In the genomic region with DNA sequence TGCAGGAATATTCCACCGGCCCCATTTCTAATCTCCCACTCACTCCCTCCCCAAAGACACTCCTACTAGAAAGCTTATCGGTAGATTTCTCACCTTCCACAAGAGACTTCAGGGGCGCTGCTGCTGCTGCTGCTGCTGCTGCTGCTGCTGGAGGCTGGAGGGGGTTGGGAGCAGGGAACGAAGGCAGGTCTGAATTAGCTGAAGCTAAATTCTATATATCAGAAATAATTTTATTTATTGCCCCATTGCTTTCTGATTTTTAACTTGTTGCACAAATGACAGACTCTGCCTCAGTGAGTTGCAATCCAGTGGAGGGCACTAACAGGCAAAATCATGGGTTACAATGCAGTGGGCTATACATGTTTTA, we compare ENCODE assay signal across 8 cellular contexts. TPM values are rescaled to one million over a fixed set of nuclear protein-coding genes. Genes with fewer than 3 reads are reported as not detected.
DNase-seq lines count a peak whose midpoint lies in the region; ATAC-seq and TF ChIP-seq lines count a peak whose summit lies in the region.

No MANE protein-coding gene starts in this region.

- POLR2A ChIA-PET in activated B cell treated with CpG ODN at 0.5 μM for 24 hours (lab: Charles Lee): no interaction called here

- peaks cover 20% of the 10 kb centered on the region for H3K4me1 Mint-ChIP-seq in CD14-positive monocyte
- H3K4me1 Mint-ChIP-seq in activated B cell treated with CpG ODN at 0.5 μM for 24 hours: peaks cover 30% of the 10 kb centered on the region

- H3K36me3 ChIP-seq in KOPT-K1 (ENCODE audit: insufficient read depth, low read length): no peaks in the 10 kb centered on the region
- H3K36me3 ChIP-seq in osteoblast (ENCODE audit: insufficient read depth, low read length): no peaks in the 10 kb centered on the region

- peak overlapping the region; percentile 76 for H2AFZ ChIP-seq in osteoblast (ENCODE audit: low read length)

- ATAC-seq in GM19463 (IDR thresholded peaks at IDR 0.05; ENCODE audit: unreplicated experiment) (peak; percentile 15), activated B cell treated with CpG ODN at 0.5 μM for 24 hours (ENCODE audit: low read depth) (no peak), foreskin keratinocyte (peak; percentile 36), HG02763 (IDR thresholded peaks at IDR 0.05; ENCODE audit: unreplicated experiment) (no peak)

- H3K9me3 ChIP-seq in KOPT-K1 (ENCODE audit: insufficient read depth, low read length, poor library complexity, severe bottlenecking): no peaks in the 10 kb centered on the region
- no peaks in the 10 kb centered on the region for H3K9me3 ChIP-seq in osteoblast (ENCODE audit: low read depth, low read length)

- H3K27me3 ChIP-seq in foreskin keratinocyte: peaks cover 10% of the 10 kb centered on the region
- H3K27me3 ChIP-seq in osteoblast (ENCODE audit: insufficient read depth, low read length): peaks cover 13% of the 10 kb centered on the region

- peak overlapping the region; percentile 73 to 89 for H3K4me3 Mint-ChIP-seq in CD14-positive monocyte
- H3K4me3 Mint-ChIP-seq in activated B cell treated with CpG ODN at 0.5 μM for 24 hours: peak overlapping the region; percentile 79

- H3K9me3 Mint-ChIP-seq in CD14-positive monocyte (peaks cover 0 to 6% (median under 1%) of the 10 kb centered on the region in 7 donors), activated B cell treated with CpG ODN at 0.5 μM for 24 hours (no peaks in the 10 kb centered on the region)

- H3K27ac ChIP-seq in KOPT-K1 (ENCODE audit: low read depth, low read length, poor library complexity, severe bottlenecking) (peak overlapping the region; percentile 57), foreskin keratinocyte (no peak overlapping the region), osteoblast (ENCODE audit: low read depth, low read length) (no peak overlapping the region)

- TF ChIP-seq CTCF in CD14-positive monocyte (IDR thresholded peaks at IDR 0.05) (no peak), activated B cell treated with CpG ODN at 0.5 μM for 24 hours (IDR thresholded peaks at IDR 0.05) (no peak), foreskin keratinocyte (conservative IDR thresholded peaks at IDR 0.05) (peak; percentile 12), osteoblast (IDR thresholded peaks at IDR 0.05; ENCODE audit: extremely low read depth, low read depth, low read length) (no peak)

- CTCF ChIA-PET in activated B cell treated with CpG ODN at 0.5 μM for 24 hours (lab: Charles Lee): interaction anchor here (1.0 kb wide), 2 partner anchors 10 to 265 kb away, joined by 3 read pairs; no protein-coding TSS in a partner anchor

- H3K27ac Mint-ChIP-seq in CD14-positive monocyte (no peak overlapping the region), activated B cell treated with CpG ODN at 0.5 μM for 24 hours (no peak overlapping the region)

- no peaks in the 10 kb centered on the region for H3K79me2 ChIP-seq in osteoblast (ENCODE audit: insufficient read depth, low read length)

- peaks cover 10 to 30% (median 24%) of the 10 kb centered on the region in 3 donors for H3K27me3 Mint-ChIP-seq in CD14-positive monocyte (ENCODE audit: low read depth in 3 of 3)
- H3K27me3 Mint-ChIP-seq in activated B cell treated with CpG ODN at 0.5 μM for 24 hours: peaks cover 28% of the 10 kb centered on the region

- H4K20me1 ChIP-seq in osteoblast (ENCODE audit: insufficient read depth, low read length): no peaks in the 10 kb centered on the region

- intact Hi-C loops in CD14-positive monocyte (cut with micrococcal nuclease): no loop called here
- intact Hi-C loops in activated B cell treated with CpG ODN at 0.5 μM for 24 hours (cut with micrococcal nuclease): loop anchor here (1.0 to 10.0 kb wide), 5 partner anchors 25 to 338 kb away; a partner anchor contains a TSS

- H3K4me2 ChIP-seq in osteoblast (ENCODE audit: insufficient read depth, low read length): peak overlapping the region; percentile 79

- DNase-seq in CD14-positive monocyte (ENCODE audit: low spot score): no peak
- no peak for DNase-seq in activated B cell treated with CpG ODN at 0.5 μM for 24 hours
- DNase-seq in foreskin keratinocyte: no peak
- DNase-seq in osteoblast (ENCODE audit: insufficient read length, low spot score, missing footprints): no peak
- no peak for DNase-seq in globus pallidus (ENCODE audit: low spot score)

- H3K4me1 ChIP-seq in foreskin keratinocyte: peaks cover 6% of the 10 kb centered on the region
- peaks cover 10% of the 10 kb centered on the region for H3K4me1 ChIP-seq in osteoblast (ENCODE audit: insufficient read depth, low read length)

- peak overlapping the region; percentile 72 for H3K4me3 ChIP-seq in osteoblast (ENCODE audit: insufficient read depth, low read length)

- H3K36me3 Mint-ChIP-seq in CD14-positive monocyte: no peaks in the 10 kb centered on the region
- H3K36me3 Mint-ChIP-seq in activated B cell treated with CpG ODN at 0.5 μM for 24 hours (ENCODE audit: low read depth): no peaks in the 10 kb centered on the region

RNA-seq across cellular contexts. Expression of a gene that starts 25.8 kb away (rescaled TPM):
- polyA plus RNA-seq in CD14-positive monocyte (not detected), foreskin keratinocyte (not detected in 2 replicates)
- total RNA-seq in activated B cell treated with CpG ODN at 0.5 μM for 24 hours (0.10 and 0.69 TPM in 2 replicates), foreskin keratinocyte (0.04 TPM in 1 of 2 replicates, not detected in the other), osteoblast (under 0.01 TPM in 2 replicates)

Comparison
In these comparisons a context has a peak if more than half of its experiments do, and no peak if none do; other contexts are left out.
1. ATAC-seq: peak in GM19463 (single experiment) and foreskin keratinocyte (single experiment); none in activated B cell treated with CpG ODN at 0.5 μM for 24 hours (single experiment) and HG02763 (single experiment).